Comparison of ENCODE assay signal across 8 cellular contexts in genomic region chr12:9331218-9331626, GRCh38.
DNase-seq lines count a peak whose midpoint lies in the region; ATAC-seq, FAIRE-seq and TF ChIP-seq lines count a peak whose summit lies in the region.

No MANE protein-coding gene starts in this region.

- no peaks in the 10 kb centered on the region for H3K27me3 ChIP-seq in SJCRH30
- no peaks in the 10 kb centered on the region for H3K27me3 ChIP-seq in vagina

- H3K27ac ChIP-seq in SJCRH30 (no peak overlapping the region), vagina (no peak overlapping the region)

- H3K9me3 ChIP-seq in SJCRH30 (replicated peaks) (no peaks in the 10 kb centered on the region), vagina (no peaks in the 10 kb centered on the region)

- peaks cover 2% of the 10 kb centered on the region for H3K4me1 Mint-ChIP-seq in progenitor cell of endocrine pancreas (ENCODE audit: low read depth)

- ATAC-seq in Right ventricle myocardium inferior (peak; percentile 63), GM19395 (IDR thresholded peaks at IDR 0.05; ENCODE audit: unreplicated experiment) (no peak)

- H3K27me3 Mint-ChIP-seq in progenitor cell of endocrine pancreas = no peaks in the 10 kb centered on the region

- no peak for TF ChIP-seq POLR2A in vagina (IDR thresholded peaks at IDR 0.05)

- intact Hi-C loops in Right ventricle myocardium inferior (cut with DNase I) = loop anchor here (10.0 kb wide), 1 partner anchor 374 kb away; no protein-coding TSS in a partner anchor
- intact Hi-C loops in vagina (cut with DNase I) = no loop called here

- H3K36me3 ChIP-seq in SJCRH30 (no peaks in the 10 kb centered on the region), vagina (no peaks in the 10 kb centered on the region)

- H3K4me3 ChIP-seq in SJCRH30 = no peak overlapping the region
- no peak overlapping the region for H3K4me3 ChIP-seq in vagina

- H3K4me1 ChIP-seq in SJCRH30 = no peaks in the 10 kb centered on the region
- H3K4me1 ChIP-seq in vagina = peaks cover 11% of the 10 kb centered on the region

- peaks cover 2% of the 10 kb centered on the region for H3K9me3 Mint-ChIP-seq in progenitor cell of endocrine pancreas (ENCODE audit: low read depth)

- peak overlapping the region; percentile 50 for H3K27ac Mint-ChIP-seq in progenitor cell of endocrine pancreas

- TF ChIP-seq CTCF in progenitor cell of endocrine pancreas (IDR thresholded peaks at IDR 0.05; ENCODE audit: unreplicated experiment) = peak; percentile 100
- TF ChIP-seq CTCF in vagina (IDR thresholded peaks at IDR 0.05) = peak; percentile 72 to 88 (median 86)

- peak; percentile 71 for DNase-seq in HT-29 (ENCODE audit: low spot score)
- peak; percentile 40 to 70 for DNase-seq in SJCRH30
- DNase-seq in activated naive CD4-positive, alpha-beta T cell treated with Interleukin-2 at 50 U/mL for 16 hours = peak; percentile 73
- DNase-seq in Right ventricle myocardium inferior (ENCODE audit: missing footprints) = peak; percentile 81
- peak; percentile 88 for DNase-seq in progenitor cell of endocrine pancreas (ENCODE audit: low spot score, unreplicated experiment)
- no peak for DNase-seq in vagina (ENCODE audit: extremely low spot score in 2 of 2)

- FAIRE-seq in G401.6 (lab: Jason Lieb, UNC) = peak; percentile 25

- H3K36me3 Mint-ChIP-seq in progenitor cell of endocrine pancreas (ENCODE audit: insufficient read depth) = peaks cover 4% of the 10 kb centered on the region

- H3K4me3 Mint-ChIP-seq in progenitor cell of endocrine pancreas (ENCODE audit: low read depth) = peak overlapping the region; percentile 7

Comparison
In these comparisons a context has a peak if more than half of its experiments do, and no peak if none do; other contexts are left out.
1. DNase-seq: peak in HT-29 (single experiment), SJCRH30 (2 of 2), activated naive CD4-positive, alpha-beta T cell treated with Interleukin-2 at 50 U/mL for 16 hours (single experiment), Right ventricle myocardium inferior (single experiment) and progenitor cell of endocrine pancreas (single experiment); none in vagina (0 of 2).